In genomic region chr7:92550194-92550593, GRCh38 we compare ENCODE assay signal across 19 cellular contexts. TPM values are rescaled to one million over a fixed set of nuclear protein-coding genes. Genes with fewer than 3 reads are reported as not detected.
DNase-seq lines count a peak whose midpoint lies in the region; ATAC-seq lines count a peak whose summit lies in the region.
"Had no signal": no experiment of that assay in that cellular context is flagged by ENCODE, and none has a peak within 500 bp of the region (broad histone marks: within the 10 kb centered on the region; RNA-seq: fewer than 3 reads in every experiment).

No MANE protein-coding gene starts in this region.

- H3K79me1 ChIP-seq in neuronal stem cell (ENCODE audit: low read depth, low read length): no peaks in the 10 kb centered on the region

- no peak overlapping the region for H3K23ac ChIP-seq in neuronal stem cell (ENCODE audit: low read depth, low read length, poor library complexity)

- no peak overlapping the region for H3K27ac ChIP-seq in neuronal stem cell (replicated peaks; ENCODE audit: low read length)

- ATAC-seq in Right ventricle myocardium inferior (peak; percentile 30), left cardiac atrium (peak; percentile 63 to 77), GM18511 (IDR thresholded peaks at IDR 0.05; ENCODE audit: unreplicated experiment) (no peak), HG03571 (IDR thresholded peaks at IDR 0.05; ENCODE audit: unreplicated experiment) (no peak)
- ATAC-seq: HepG2 had no signal

- H3K4ac ChIP-seq in neuronal stem cell (ENCODE audit: low read length): no peak overlapping the region

- H3K36me3 ChIP-seq in neuronal stem cell (replicated peaks in 1 of 2; ENCODE audit: control insufficient read depth in 2 of 2, insufficient read depth in 2 of 2, low read length in 2 of 2): no peaks in the 10 kb centered on the region
- H3K36me3 ChIP-seq: BE2C had no signal

- DNase-seq in Right ventricle myocardium inferior (ENCODE audit: missing footprints): no peak
- no peak for DNase-seq in cardiac septum (ENCODE audit: low spot score)
- DNase-seq in dermis blood vessel endothelial cell: peak; percentile 42
- no peak for DNase-seq in left cardiac atrium
- DNase-seq in neuronal stem cell (ENCODE audit: low spot score): no peak
- DNase-seq in NAMALWA (ENCODE audit: low spot score): no peak
- DNase-seq: 8988T; ACHN; BE2C; C1 segment of cervical spinal cord; CD4-positive, CD25-positive, alpha-beta regulatory T cell; CD8-positive, alpha-beta memory T cell; COR-L47; DMS 273 treated with DMSO at 0.1 percent for 48 hours; DMS53; H9 had no signal

- no peaks in the 10 kb centered on the region for H3K4me1 ChIP-seq in neuronal stem cell (ENCODE audit: control insufficient read depth in 2 of 2, insufficient read depth in 1 of 2, low read depth in 1 of 2, low read length in 2 of 2)
- H3K4me1 ChIP-seq: BE2C had no signal

- H4K91ac ChIP-seq in neuronal stem cell (ENCODE audit: low read depth, low read length, poor library complexity): no peak overlapping the region

- H4K8ac ChIP-seq in neuronal stem cell (ENCODE audit: low read depth, low read length): no peak overlapping the region

- no peak overlapping the region for H3K9ac ChIP-seq in neuronal stem cell (ENCODE audit: low read depth, low read length, poor library complexity)

- H3K14ac ChIP-seq in neuronal stem cell (ENCODE audit: low read length): no peak overlapping the region

- H3K27me3 ChIP-seq in neuronal stem cell (ENCODE audit: control insufficient read depth in 3 of 3, insufficient read depth in 3 of 3, low read depth in 1 of 3, low read length in 3 of 3): no peaks in the 10 kb centered on the region
- H3K27me3 ChIP-seq: BE2C had no signal

- H2BK15ac ChIP-seq in neuronal stem cell (ENCODE audit: low read length): no peak overlapping the region

- H3K18ac ChIP-seq in neuronal stem cell (ENCODE audit: low read length): peak overlapping the region; percentile 57

- intact Hi-C loops in Right ventricle myocardium inferior (cut with DNase I) (no loop called here), cardiac septum (cut with DNase I) (no loop called here), left cardiac atrium (cut with DNase I) (no loop called here)

- no CpG with 5 or more reads among the region's 4 CpGs for WGBS in neuronal stem cell (ENCODE audit: extremely low coverage in 2 of 2, insufficient read length in 2 of 2, insufficient replicate concordance in 1 of 2), 2 donors

- no peak overlapping the region for H2AK5ac ChIP-seq in neuronal stem cell (ENCODE audit: low read depth, low read length)

- H2BK12ac ChIP-seq in neuronal stem cell (ENCODE audit: low read length): no peak overlapping the region

- H2BK5ac ChIP-seq in neuronal stem cell (ENCODE audit: low read length): no peak overlapping the region

- H3K4me3 ChIP-seq in neuronal stem cell (ENCODE audit: low read length in 2 of 2): no peak overlapping the region

- no peak overlapping the region for H2AFZ ChIP-seq in neuronal stem cell (ENCODE audit: low read length)

- no peak overlapping the region for H3K4me2 ChIP-seq in neuronal stem cell (ENCODE audit: insufficient read depth, low read length, poor library complexity, severe bottlenecking)

- no peak overlapping the region for H2BK120ac ChIP-seq in neuronal stem cell (ENCODE audit: low read depth, low read length)

- no peaks in the 10 kb centered on the region for H3K9me3 ChIP-seq in neuronal stem cell (replicated peaks in 1 of 2; ENCODE audit: control insufficient read depth in 2 of 2, insufficient read depth in 1 of 2, low read depth in 1 of 2, low read length in 2 of 2)
- H3K9me3 ChIP-seq: BE2C had no signal

RNA-seq across cellular contexts. Expression of gene RBM48, which starts 21.6 kb away (rescaled TPM):
- 11.8 TPM for total RNA-seq in Right ventricle myocardium inferior
- total RNA-seq in cardiac septum: 9.7 TPM
- total RNA-seq in dermis blood vessel endothelial cell: 11.2 and 15.5 TPM in 2 replicates
- 10 to 100 TPM in 1 of 2 donors, 1 to 10 TPM in 1; 9.4 to 11.8 TPM for total RNA-seq in left cardiac atrium
- polyA plus RNA-seq in neuronal stem cell (2013, experiment 1 of 2): 12.2 TPM
- 13.1 TPM for polyA plus RNA-seq in neuronal stem cell (2013, experiment 2 of 2)

RNA-seq across cellular contexts. Expression of gene PEX1, which starts 21.9 kb away (rescaled TPM):
- total RNA-seq in Right ventricle myocardium inferior: 10.4 TPM
- total RNA-seq in cardiac septum: 13.9 TPM
- total RNA-seq in dermis blood vessel endothelial cell: 14.3 and 14.8 TPM in 2 replicates
- 10 to 100 TPM; 11.6 to 15.2 TPM for total RNA-seq in left cardiac atrium
- polyA plus RNA-seq in neuronal stem cell (2013, experiment 1 of 2): 22.6 TPM
- polyA plus RNA-seq in neuronal stem cell (2013, experiment 2 of 2): 21.8 TPM

RNA-seq across cellular contexts. Expression of gene FAM133B, which starts 40.0 kb away (rescaled TPM):
- total RNA-seq in Right ventricle myocardium inferior (14.3 TPM), cardiac septum (11.9 TPM), dermis blood vessel endothelial cell (14.4 and 15.7 TPM in 2 replicates), left cardiac atrium (10 to 100 TPM; 13.0 to 14.2 TPM)
- polyA plus RNA-seq in neuronal stem cell (2013, experiment 1 of 2): 91.8 TPM
- polyA plus RNA-seq in neuronal stem cell (2013, experiment 2 of 2): 97.5 TPM

Comparison
In these comparisons a context has a peak if more than half of its experiments do, and no peak if none do; other contexts are left out.
1. ATAC-seq: peak in Right ventricle myocardium inferior (single experiment) and left cardiac atrium (2 of 2); none in GM18511 (single experiment) and HG03571 (single experiment).